7 cellular contexts compared by ENCODE assay signal in genomic region chr7:23261843-23262452, GRCh38. TPM values are rescaled to one million over a fixed set of nuclear protein-coding genes. Genes with fewer than 3 reads are reported as not detected.
DNase-seq lines count a peak whose midpoint lies in the region; ATAC-seq, FAIRE-seq and TF ChIP-seq lines count a peak whose summit lies in the region.

No MANE protein-coding gene starts in this region.

- H3K4me3 ChIP-seq in GM12864 (ENCODE audit: low read depth, low read length): no peak overlapping the region

- ATAC-seq in HG02610 (IDR thresholded peaks at IDR 0.05; ENCODE audit: unreplicated experiment): peak; percentile 46

- no peaks in the 10 kb centered on the region for H3K4me1 Mint-ChIP-seq in MCF 10A (ENCODE audit: insufficient read depth, unreplicated experiment)

- intact Hi-C loops in MCF 10A (cut with micrococcal nuclease): loop anchor here (1.0 to 5.0 kb wide), 2 partner anchors 77 to 175 kb away; no protein-coding TSS in a partner anchor

- BruUV-seq in MCF 10A (replicated peaks; lab: Mats Ljungman, UMichigan): no TSS peak

- H3K27me3 Mint-ChIP-seq in MCF 10A (ENCODE audit: insufficient read depth, unreplicated experiment): no peaks in the 10 kb centered on the region

- H3K4me3 Mint-ChIP-seq in MCF 10A (ENCODE audit: unreplicated experiment): no peak overlapping the region

- no peaks in the 10 kb centered on the region for H3K36me3 Mint-ChIP-seq in MCF 10A (ENCODE audit: insufficient read depth, unreplicated experiment)

- DNase-seq in GM12864 (ENCODE audit: low read depth) (peak; percentile 24), NCI-H2081 treated with DMSO at 0.1 percent for 48 hours (lab: John Stamatoyannopoulos, UW) (peak; percentile 35), MCF 10A (ENCODE audit: unreplicated experiment) (peak; percentile 75), kidney glomerular epithelial cell (lab: John Stamatoyannopoulos, UW) (peak; percentile 25)
- peak; percentile 7 to 49 (median 18) for DNase-seq in stimulated activated CD4-positive, alpha-beta T cell treated with anti-CD3 and anti-CD28 coated beads, TNF-alpha, amount 100 ng/mL, for 24 hours (ENCODE audit: low read depth in 3 of 3)

- CTCF ChIA-PET in MCF 10A (lab: Yijun Ruan, JAX): interaction anchor here (0.6 to 7.6 kb wide), 19 partner anchors 8 to 408 kb away, joined by 3 to 99 read pairs (median 4); partner anchors contain the start of gene GPNMB

- no peak overlapping the region for H3K27ac Mint-ChIP-seq in MCF 10A (ENCODE audit: low read depth, unreplicated experiment)

- POLR2A ChIA-PET in MCF 10A (lab: Yijun Ruan, JAX): interaction anchor here (0.9 kb wide), 1 partner anchor 80 kb away, joined by 4 read pairs; no protein-coding TSS in a partner anchor

- peak; percentile 60 for FAIRE-seq in TTC549 (lab: Jason Lieb, UNC)

- no peaks in the 10 kb centered on the region for H3K9me3 Mint-ChIP-seq in MCF 10A (ENCODE audit: unreplicated experiment)

- peak; percentile 82 for TF ChIP-seq CTCF in GM12864 (IDR thresholded peaks at IDR 0.05; ENCODE audit: low read depth, low read length, missing control alignments)
- peak; percentile 83 for TF ChIP-seq CTCF in MCF 10A (IDR thresholded peaks at IDR 0.05; ENCODE audit: unreplicated experiment)

RNA-seq across cellular contexts. Expression of gene GPNMB, which starts 15.4 kb away (rescaled TPM):
- 1.1 and 1.6 TPM in 2 replicates for total RNA-seq in MCF 10A (2022)

RNA-seq across cellular contexts. Expression of gene MALSU1, which starts 37.2 kb away (rescaled TPM):
- 64.8 and 78.3 TPM in 2 replicates for total RNA-seq in MCF 10A (2022)

Comparison
In these comparisons a context has a peak if more than half of its experiments do, and no peak if none do; other contexts are left out.
1. DNase-seq: peak in every context shown above with its lines; median percentile 75 in MCF 10A; 35 in NCI-H2081 treated with DMSO at 0.1 percent for 48 hours; 25 in kidney glomerular epithelial cell; 24 in GM12864; 18 in stimulated activated CD4-positive, alpha-beta T cell treated with anti-CD3 and anti-CD28 coated beads, TNF-alpha, amount 100 ng/mL, for 24 hours.